Comparison of ENCODE assay signal across 19 cellular contexts in the genomic region with DNA sequence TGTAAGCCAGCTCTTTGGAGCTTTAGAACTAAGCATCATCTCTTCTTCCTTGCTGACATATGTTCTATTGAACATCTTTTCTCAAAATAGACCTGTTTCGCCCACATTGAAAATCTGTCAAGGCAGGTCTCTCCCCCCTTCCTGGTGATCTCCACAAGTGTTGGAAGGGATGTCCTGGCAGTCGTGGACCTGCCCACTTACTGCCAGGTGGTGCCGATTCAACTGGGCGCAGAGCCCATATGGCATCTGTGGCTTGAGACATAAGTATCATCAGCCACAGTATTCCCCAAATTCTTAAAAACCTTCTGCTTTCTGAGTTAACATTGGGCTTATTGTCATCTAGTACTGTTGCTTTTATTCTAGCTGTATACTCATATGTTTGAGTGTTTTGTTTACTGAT.
"Had no signal": no experiment of that assay in that cellular context is flagged by ENCODE, and none has a peak within 500 bp of the region (broad histone marks: within the 10 kb centered on the region; RNA-seq: fewer than 3 reads in every experiment).

No MANE protein-coding gene starts in this region.

- DNase-seq: activated CD4-positive, alpha-beta T cell treated with anti-CD3 and anti-CD28 coated beads for 4 hours; activated CD8-positive, alpha-beta memory T cell treated with anti-CD3 and anti-CD28 coated beads, Interleukin-2, amount 50 U/mL, for 4 hours; activated CD8-positive, alpha-beta T cell treated with anti-CD3 and anti-CD28 coated beads for 36 hours; Kasumi-1; KBM-7; NCI-H1105 treated with DMSO at 0.1 percent for 48 hours; NCI-H146; NCI-H187 treated with DMSO at 0.1 percent for 48 hours; NCI-H2081 treated with DMSO at 0.1 percent for 48 hours; NCI-H345; NCI-H510A; NCI-H526 treated with DMSO at 0.1 percent for 48 hours; NCI-H82; Peyer's patch; Right ventricle myocardium superior; SJCRH30; SK-N-SH; T-helper 1 cell had no signal

- ATAC-seq: activated CD4-positive, CD25-positive, alpha-beta regulatory T cell treated with anti-CD3 and anti-CD28 coated beads, Interleukin-2, amount 50 U/mL, for 24 hours; activated CD8-positive, alpha-beta T cell treated with anti-CD3 and anti-CD28 coated beads for 36 hours had no signal
